ENCODE assay signal across 1 cellular context in genomic region chr14:93977790-93978581, GRCh38.
A peak's percentile ranks its signal among the peaks of the same experiment; 100 is the strongest.
TF ChIP-seq lines count a peak whose summit lies in the region.

No MANE protein-coding gene starts in this region.

TF ChIP-seq in GM12878, 131 proteins besides CTCF, POLR2A, EP300 and RAD21 (continued from another document and continues in another):
- TF ChIP-seq BCLAF1 (IDR thresholded peaks at IDR 0.05) (no peak), TBL1XR1 (IDR thresholded peaks at IDR 0.05; ENCODE audit: low read depth, low read length) (peak; percentile 79; the same call in 1 of the 2 replicates), CBFB (IDR thresholded peaks at IDR 0.05; ENCODE audit: low read depth) (peak; percentile 97), NFYA (IDR thresholded peaks at IDR 0.05; ENCODE audit: borderline replicate concordance, low read depth, low read length) (no peak), CHD2 (IDR thresholded peaks at IDR 0.05; ENCODE audit: borderline replicate concordance, low read depth, low read length) (peak; percentile 69; the same call in 1 of the 2 replicates), ZZZ3 (IDR thresholded peaks at IDR 0.05; ENCODE audit: control insufficient read depth, insufficient read length, low read depth) (no peak), BHLHE40 (IDR thresholded peaks at IDR 0.05; ENCODE audit: borderline replicate concordance in 1 of 2, low read depth in 2 of 2, low read length in 1 of 2) (peak; percentile 95), CEBPB (IDR thresholded peaks at IDR 0.05; ENCODE audit: borderline replicate concordance in 1 of 2, low read depth in 2 of 2, low read length in 2 of 2) (no peak), EZH2 (IDR thresholded peaks at IDR 0.05; ENCODE audit: borderline replicate concordance, control insufficient read depth, low read depth, low read length) (no peak), SREBF1 (IDR thresholded peaks at IDR 0.05; ENCODE audit: low read length) (no peak), NRF1 (conservative IDR thresholded peaks at IDR 0.05; ENCODE audit: low read depth, low read length) (no peak), ASH2L (IDR thresholded peaks at IDR 0.05; ENCODE audit: borderline replicate concordance, low read depth) (no peak), IRF4 (IDR thresholded peaks at IDR 0.05; ENCODE audit: low read depth, low read length) (peak; percentile 77; the same call in 1 of the 2 replicates), NR2F1 (conservative IDR thresholded peaks at IDR 0.05) (peak; percentile 97), SPI1 (IDR thresholded peaks at IDR 0.05; ENCODE audit: borderline replicate concordance, insufficient read depth, low read depth, low read length) (0 out of 2 replicates have a peak, but pooled peaks have one; percentile 49), POU2F2 (IDR thresholded peaks at IDR 0.05; ENCODE audit: borderline replicate concordance, low read depth, low read length) (peak; percentile 91), SRF (IDR thresholded peaks at IDR 0.05; ENCODE audit: low read depth in 2 of 2, low read length in 2 of 2) (no peak), USF2 (IDR thresholded peaks at IDR 0.05; ENCODE audit: borderline replicate concordance, low read depth, low read length) (no peak; the same call in 1 of the 2 replicates), TARDBP (IDR thresholded peaks at IDR 0.05; ENCODE audit: borderline replicate concordance) (0 out of 2 replicates have a peak, but pooled peaks have one; percentile 54), PAX5 (IDR thresholded peaks at IDR 0.05; ENCODE audit: borderline replicate concordance, low read depth, low read length) (peak; percentile 95), CREB1 (IDR thresholded peaks at IDR 0.05; ENCODE audit: low read depth) (no peak), HDAC6 (IDR thresholded peaks at IDR 0.05; ENCODE audit: unreplicated experiment) (no peak), BACH1 (IDR thresholded peaks at IDR 0.05; ENCODE audit: borderline replicate concordance) (peak; percentile 79; the same call in 1 of the 2 replicates), CEBPZ (IDR thresholded peaks at IDR 0.05; ENCODE audit: low read depth, low read length) (no peak), ATF2 (IDR thresholded peaks at IDR 0.05; ENCODE audit: low read length) (no peak), CUX1 (IDR thresholded peaks at IDR 0.05; ENCODE audit: insufficient replicate concordance, low read depth, low read length) (no peak), SP1 (IDR thresholded peaks at IDR 0.05; ENCODE audit: low read depth, low read length) (peak; percentile 84), NR2C1 (IDR thresholded peaks at IDR 0.05) (peak; percentile 58; the same call in 1 of the 2 replicates), KAT2A (conservative IDR thresholded peaks at IDR 0.05; ENCODE audit: control insufficient read depth, low read depth, low read length) (no peak), CBX5 (IDR thresholded peaks at IDR 0.05; ENCODE audit: low read depth) (no peak), MTA3 (IDR thresholded peaks at IDR 0.05; ENCODE audit: borderline replicate concordance, low read length) (no peak), YBX1 (IDR thresholded peaks at IDR 0.05) (no peak), ZBTB11 (CRISPR knock-in tag; IDR thresholded peaks at IDR 0.05) (0 out of 2 replicates have a peak, but pooled peaks have one; percentile 12), NKRF (conservative IDR thresholded peaks at IDR 0.05) (0 out of 2 replicates have a peak, but pooled peaks have one; percentile 20), IKZF1 (conservative IDR thresholded peaks at IDR 0.05) (peak; percentile 92), BCL11A (IDR thresholded peaks at IDR 0.05; ENCODE audit: low read depth, low read length) (peak; percentile 97), HDAC2 (IDR thresholded peaks at IDR 0.05) (no peak)
